19 cellular contexts compared by ENCODE assay signal in genomic region chr1:36803870-36804560, GRCh38.
"Had no signal": no experiment of that assay in that cellular context is flagged by ENCODE, and none has a peak within 500 bp of the region (broad histone marks: within the 10 kb centered on the region; RNA-seq: fewer than 3 reads in every experiment).

No MANE protein-coding gene starts in this region.

- ATAC-seq: activated CD8-positive, alpha-beta T cell treated with anti-CD3 and anti-CD28 coated beads, Interleukin-2, amount 10 ng/mL, durations not matched to agents 7 days and 5 days; activated T-cell treated with anti-CD3 and anti-CD28 coated beads, Interleukin-2, amount 50 U/mL, for 4 hours; esophagus mucosa; gastroesophageal sphincter; heart right ventricle; left lobe of liver; stimulated activated memory B cell treated with anti-CD40 and anti-IgM and Interleukin-4, amounts not matched to agents 10 μg/mL and 1 μg/mL and 100 μg/mL, for 72 hours had no signal

- DNase-seq: activated CD4-positive, alpha-beta T cell treated with anti-CD3 and anti-CD28 coated beads, Interleukin-2, amount 10 ng/mL, durations not matched to agents 7 days and 5 days; activated CD4-positive, CD25-positive, alpha-beta regulatory T cell; activated CD8-positive, alpha-beta T cell treated with anti-CD3 and anti-CD28 coated beads, Interleukin-2, amount 10 ng/mL, durations not matched to agents 7 days and 5 days; activated naive CD4-positive, alpha-beta T cell treated with anti-CD3 and anti-CD28 coated beads, Interleukin-2, amount 50 U/mL, for 16 hours; activated T-cell treated with anti-CD3 and anti-CD28 coated beads, Interleukin-2, amount 50 U/mL, for 4 hours; cortex of kidney; effector CD4-positive, alpha-beta T cell; heart right ventricle; islet precursor cell; retina; spleen; stimulated activated CD4-positive, alpha-beta T cell treated with anti-CD3 and anti-CD28 coated beads, Interleukin-4, amount 100 ng/mL, for 4 hours had no signal

- H3K4me3 Mint-ChIP-seq: activated CD4-positive, alpha-beta T cell treated with anti-CD3 and anti-CD28 coated beads, Interleukin-2, amount 10 ng/mL, durations not matched to agents 7 days and 5 days; activated CD8-positive, alpha-beta T cell treated with anti-CD3 and anti-CD28 coated beads, Interleukin-2, amount 10 ng/mL, durations not matched to agents 7 days and 5 days; activated T-cell treated with anti-CD3 and anti-CD28 coated beads, Interleukin-2, amount 50 U/mL, for 4 hours; mesothelial cell of epicardium; nephron; stimulated activated memory B cell treated with anti-CD40 and anti-IgM and Interleukin-4, amounts not matched to agents 10 μg/mL and 1 μg/mL and 100 μg/mL, for 72 hours had no signal

- H3K4me3 ChIP-seq: gastroesophageal sphincter, heart right ventricle, lung, spleen had no signal

- H3K4me1 ChIP-seq: gastroesophageal sphincter, heart right ventricle had no signal

- H3K27ac ChIP-seq: gastroesophageal sphincter, heart right ventricle, spleen had no signal

- H3K9me3 ChIP-seq: gastroesophageal sphincter, heart right ventricle, spleen had no signal

- H3K4me1 Mint-ChIP-seq: activated CD4-positive, alpha-beta T cell treated with anti-CD3 and anti-CD28 coated beads, Interleukin-2, amount 10 ng/mL, durations not matched to agents 7 days and 5 days; mesothelial cell of epicardium; nephron; stimulated activated memory B cell treated with anti-CD40 and anti-IgM and Interleukin-4, amounts not matched to agents 10 μg/mL and 1 μg/mL and 100 μg/mL, for 72 hours had no signal

- H3K9me3 Mint-ChIP-seq: activated CD4-positive, alpha-beta T cell treated with anti-CD3 and anti-CD28 coated beads, Interleukin-2, amount 10 ng/mL, durations not matched to agents 7 days and 5 days; activated T-cell treated with anti-CD3 and anti-CD28 coated beads, Interleukin-2, amount 50 U/mL, for 4 hours; mesothelial cell of epicardium; nephron had no signal

- H3K27ac Mint-ChIP-seq: activated CD4-positive, alpha-beta T cell treated with anti-CD3 and anti-CD28 coated beads, Interleukin-2, amount 10 ng/mL, durations not matched to agents 7 days and 5 days; activated CD8-positive, alpha-beta T cell treated with anti-CD3 and anti-CD28 coated beads, Interleukin-2, amount 10 ng/mL, durations not matched to agents 7 days and 5 days; mesothelial cell of epicardium; nephron; stimulated activated memory B cell treated with anti-CD40 and anti-IgM and Interleukin-4, amounts not matched to agents 10 μg/mL and 1 μg/mL and 100 μg/mL, for 72 hours had no signal

- H3K36me3 Mint-ChIP-seq: mesothelial cell of epicardium; stimulated activated memory B cell treated with anti-CD40 and anti-IgM and Interleukin-4, amounts not matched to agents 10 μg/mL and 1 μg/mL and 100 μg/mL, for 72 hours had no signal

- H3K36me3 ChIP-seq: gastroesophageal sphincter, heart right ventricle, spleen had no signal
